In genomic region chr14:67541448-67542387, GRCh38 we compare ENCODE assay signal across 9 cellular contexts. TPM values are rescaled to one million over a fixed set of nuclear protein-coding genes. Genes with fewer than 3 reads are reported as not detected.
DNase-seq lines count a peak whose midpoint lies in the region; ATAC-seq, FAIRE-seq and TF ChIP-seq lines count a peak whose summit lies in the region.
"Had no signal": no experiment of that assay in that cellular context is flagged by ENCODE, and none has a peak within 500 bp of the region (broad histone marks: within the 10 kb centered on the region; RNA-seq: fewer than 3 reads in every experiment).

No MANE protein-coding gene starts in this region.

- H3K4me3 Mint-ChIP-seq in glutamatergic neuron (ENCODE audit: unreplicated experiment) = no peak overlapping the region

- WGBS in pancreas, 2 donors = 19 to 29% methylated on average over 24 of the region's 24 CpGs

- ATAC-seq in GM18502 (IDR thresholded peaks at IDR 0.05; ENCODE audit: poor library complexity, unreplicated experiment) (peak; percentile 53), pancreas (peak; percentile 95 to 99 (median 97))

- H2AFZ ChIP-seq in OCI-LY3 (ENCODE audit: low read depth, low read length) = peak overlapping the region; percentile 96

- peak; percentile 20 for DNase-seq in dermis blood vessel endothelial cell
- peak; percentile 64 to 84 (median 70) for DNase-seq in pancreas
- DNase-seq in globus pallidus (ENCODE audit: low spot score) = no peak
- DNase-seq in glutamatergic neuron = no peak
- no peak for DNase-seq in central memory CD4-positive, alpha-beta T cell
- no peak for DNase-seq in SW480 (ENCODE audit: low spot score)
- DNase-seq: GDM1 had no signal

- TF ChIP-seq CTCF in OCI-LY3 (IDR thresholded peaks at IDR 0.05; ENCODE audit: low read depth, low read length) = no peak
- no peak for TF ChIP-seq CTCF in pancreas (IDR thresholded peaks at IDR 0.05)
- TF ChIP-seq CTCF in glutamatergic neuron (IDR thresholded peaks at IDR 0.05; ENCODE audit: partially characterized antibody, unreplicated experiment) = no peak

- H4K20me1 ChIP-seq in OCI-LY3 (ENCODE audit: insufficient read depth, low read length) = no peaks in the 10 kb centered on the region

- peak overlapping the region; percentile 89 for H3K4me2 ChIP-seq in OCI-LY3 (ENCODE audit: low read length)

- H3K9me3 ChIP-seq in OCI-LY3 (ENCODE audit: insufficient read depth, low read length) (peaks cover 8% of the 10 kb centered on the region), pancreas (no peaks in the 10 kb centered on the region)

- peaks cover 15% of the 10 kb centered on the region for H3K4me1 Mint-ChIP-seq in glutamatergic neuron (ENCODE audit: low read depth, unreplicated experiment)

- intact Hi-C loops in pancreas (cut with DNase I) = no loop called here

- H3K27me3 Mint-ChIP-seq in glutamatergic neuron (ENCODE audit: unreplicated experiment) = no peaks in the 10 kb centered on the region

- H3K27ac Mint-ChIP-seq in glutamatergic neuron (ENCODE audit: unreplicated experiment) = no peak overlapping the region

- peaks cover 23% of the 10 kb centered on the region for H3K36me3 Mint-ChIP-seq in glutamatergic neuron (ENCODE audit: unreplicated experiment)

- peak overlapping the region; percentile 30; the same call in 1 of the 2 replicates for H3K9ac ChIP-seq in OCI-LY3 (ENCODE audit: low read length)

- no peaks in the 10 kb centered on the region for H3K79me2 ChIP-seq in OCI-LY3 (ENCODE audit: low read length)

- H3K27me3 ChIP-seq in OCI-LY3 (ENCODE audit: low read depth, low read length) (peaks cover 58% of the 10 kb centered on the region), pancreas (no peaks in the 10 kb centered on the region)

- no peak for FAIRE-seq in pancreas (lab: Jason Lieb, UNC)

- no peaks in the 10 kb centered on the region for H3K9me3 Mint-ChIP-seq in glutamatergic neuron (ENCODE audit: unreplicated experiment)

- H3K36me3 ChIP-seq in OCI-LY3 (replicated peaks; ENCODE audit: low read depth, low read length) (no peaks in the 10 kb centered on the region), pancreas (no peaks in the 10 kb centered on the region)

- peak overlapping the region; percentile 76 for H3K4me3 ChIP-seq in OCI-LY3 (ENCODE audit: low read length)
- H3K4me3 ChIP-seq in pancreas = peak overlapping the region in 2 of 4 donors; percentile 31 to 36

- H3K4me1 ChIP-seq in OCI-LY3 (ENCODE audit: low read length) (peaks cover 7% of the 10 kb centered on the region; the same call in 1 of the 2 replicates), pancreas (peaks cover 3 to 8% (median 4%) of the 10 kb centered on the region in 3 donors)

- H3K27ac ChIP-seq in OCI-LY3 (ENCODE audit: low read length) (no peak overlapping the region), pancreas (peak overlapping the region; percentile 13 to 75 (median 30))

RNA-seq across cellular contexts. Expression of gene PLEKHH1, which starts 8.6 kb away (rescaled TPM):
- total RNA-seq in dermis blood vessel endothelial cell (0.09 and 1.0 TPM in 2 replicates), pancreas (10 to 100 TPM; 15.0 to 24.6 (median 21.9) TPM), glutamatergic neuron (ENCODE audit: unreplicated experiment) (32.4 TPM)
- polyA plus RNA-seq in pancreas = 10 to 100 TPM; 24.5 to 48.8 TPM

RNA-seq across cellular contexts. Expression of gene TMEM229B, which starts 53.2 kb away (rescaled TPM):
- total RNA-seq in dermis blood vessel endothelial cell (1.1 and 1.4 TPM in 2 replicates), pancreas (1 to 10 TPM; 2.2 to 7.5 (median 5.1) TPM), glutamatergic neuron (ENCODE audit: unreplicated experiment) (7.5 TPM)
- 1 to 10 TPM; 1.9 to 2.9 TPM for polyA plus RNA-seq in pancreas

RNA-seq across cellular contexts. Expression of gene PIGH, which starts 58.4 kb away (rescaled TPM):
- 10.9 and 11.7 TPM in 2 replicates for total RNA-seq in dermis blood vessel endothelial cell
- total RNA-seq in pancreas = 10 to 100 TPM; 11.5 to 21.8 (median 13.7) TPM
- 10 to 100 TPM; 14.2 to 27.4 TPM for polyA plus RNA-seq in pancreas
- 24.3 TPM for total RNA-seq in glutamatergic neuron (ENCODE audit: unreplicated experiment)

Comparison
In these comparisons a context has a peak if more than half of its experiments do, and no peak if none do; other contexts are left out.
1. DNase-seq: peak in dermis blood vessel endothelial cell (single experiment) and pancreas (6 of 6); none in globus pallidus (single experiment), glutamatergic neuron (single experiment), central memory CD4-positive, alpha-beta T cell (single experiment) and SW480 (single experiment).